ENCODE assay signal across 1 cellular context in the genomic region with DNA sequence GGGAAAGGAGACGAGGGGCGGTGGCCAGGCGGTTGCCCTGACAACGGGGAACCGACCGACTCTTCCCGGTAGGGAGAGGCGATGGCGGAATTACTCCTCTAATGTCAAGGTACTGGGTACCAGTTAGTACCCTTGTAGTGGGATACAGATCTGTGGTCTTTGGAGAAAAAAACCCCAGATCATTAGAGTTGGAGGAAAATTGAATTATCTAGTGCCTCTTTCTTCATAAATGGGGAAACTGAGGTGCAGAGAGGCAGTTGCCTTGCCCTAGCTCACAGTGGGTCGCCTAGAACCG.
A peak's percentile ranks its signal among the peaks of the same experiment; 100 is the strongest.
TF ChIP-seq lines count a peak whose summit lies in the region.

No MANE protein-coding gene starts in this region.

TF ChIP-seq in H1, 55 proteins besides CTCF, POLR2A, EP300 and RAD21:
- TF ChIP-seq TCF12 (IDR thresholded peaks at IDR 0.05; ENCODE audit: low read depth, low read length) (no peak), SIN3A (conservative IDR thresholded peaks at IDR 0.05 in 1 of 2, IDR thresholded peaks at IDR 0.05 in 1 of 2; ENCODE audit: low read depth in 1 of 2, low read length in 2 of 2) (peak; percentile 59 to 84; a peak in 3 of 4 replicates)
